In the genomic region with DNA sequence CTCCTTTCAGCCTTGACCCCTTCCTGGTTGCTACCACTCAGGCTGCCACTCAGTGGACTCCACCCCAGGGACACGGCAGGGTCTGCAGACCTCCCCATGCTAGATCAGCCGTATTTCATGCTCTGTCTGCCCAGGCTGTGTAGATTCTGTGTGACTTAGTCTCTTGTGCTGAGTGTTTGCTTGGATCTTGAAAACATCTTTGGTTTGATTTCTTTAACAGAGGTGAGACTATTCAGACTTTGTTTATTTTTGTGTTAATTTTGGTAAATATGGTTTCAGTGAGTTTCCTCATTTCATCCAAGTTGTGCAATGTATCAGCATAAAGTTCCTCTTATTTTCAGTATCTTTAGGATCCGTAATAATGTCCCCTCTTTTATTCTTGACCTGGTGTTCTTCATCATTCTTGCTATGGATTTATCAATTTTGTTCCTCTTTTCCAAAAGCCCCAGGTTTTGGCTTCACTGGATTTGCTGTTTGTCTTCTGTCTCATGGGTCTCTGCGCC, we compare ENCODE assay signal across 14 cellular contexts. TPM values are rescaled to one million over a fixed set of nuclear protein-coding genes. Genes with fewer than 3 reads are reported as not detected.
A peak's percentile ranks its signal among the peaks of the same experiment; 100 is the strongest.
DNase-seq lines count a peak whose midpoint lies in the region; ATAC-seq and TF ChIP-seq lines count a peak whose summit lies in the region.
"Had no signal": no experiment of that assay in that cellular context is flagged by ENCODE, and none has a peak within 500 bp of the region (broad histone marks: within the 10 kb centered on the region; RNA-seq: fewer than 3 reads in every experiment).

No MANE protein-coding gene starts in this region.

- ATAC-seq in T-helper 17 cell, result no peak
- ATAC-seq in GM18498 (IDR thresholded peaks at IDR 0.05; ENCODE audit: unreplicated experiment), result no peak
- ATAC-seq in CD8-positive, alpha-beta T cell, result no peak

- intact Hi-C loops in CD8-positive, alpha-beta T cell (cut with DNase I, micrococcal nuclease), result no loop called here

- no peaks in the 10 kb centered on the region for H3K9me3 ChIP-seq in T-helper 17 cell (ENCODE audit: control insufficient read depth, low read length, poor library complexity, severe bottlenecking)
- H3K9me3 ChIP-seq in CD8-positive, alpha-beta T cell (ENCODE audit: low read length), result no peaks in the 10 kb centered on the region
- H3K9me3 ChIP-seq: Caco-2 had no signal

- TF ChIP-seq CTCF in progenitor cell of endocrine pancreas (IDR thresholded peaks at IDR 0.05; ENCODE audit: unreplicated experiment), result no peak
- TF ChIP-seq CTCF in CD8-positive, alpha-beta T cell (IDR thresholded peaks at IDR 0.05), result no peak

- no peaks in the 10 kb centered on the region for H3K27me3 ChIP-seq in CD8-positive, alpha-beta T cell (ENCODE audit: insufficient read depth, low read length)

- no peak overlapping the region for H3K27ac ChIP-seq in CD8-positive, alpha-beta T cell (ENCODE audit: low read depth, low read length)

- H3K4me1 Mint-ChIP-seq in T-helper 17 cell, result peaks cover 6% of the 10 kb centered on the region
- H3K4me1 Mint-ChIP-seq in progenitor cell of endocrine pancreas (ENCODE audit: low read depth), result peaks cover 1% of the 10 kb centered on the region
- peaks cover 6% of the 10 kb centered on the region for H3K4me1 Mint-ChIP-seq in CD8-positive, alpha-beta T cell (ENCODE audit: low read depth)

- CTCF ChIA-PET in CD8-positive, alpha-beta T cell (lab: Charles Lee), result no interaction called here

- peaks cover 4% of the 10 kb centered on the region for H3K9me3 Mint-ChIP-seq in progenitor cell of endocrine pancreas (ENCODE audit: low read depth)
- no peaks in the 10 kb centered on the region for H3K9me3 Mint-ChIP-seq in CD8-positive, alpha-beta T cell

- peaks cover 10% of the 10 kb centered on the region for H3K4me1 ChIP-seq in CD8-positive, alpha-beta T cell (ENCODE audit: insufficient read depth, low read length)
- H3K4me1 ChIP-seq: Caco-2 had no signal

- DNase-seq in AML-193 (lab: John Stamatoyannopoulos, UW) (peak; percentile 21 to 51), CD1c-positive myeloid dendritic cell (ENCODE audit: extremely low spot score) (peak; percentile 58), T-helper 17 cell (no peak), progenitor cell of endocrine pancreas (ENCODE audit: low spot score, unreplicated experiment) (no peak), mucosa of gallbladder (ENCODE audit: low spot score) (no peak)
- no peak for DNase-seq in CD8-positive, alpha-beta T cell
- DNase-seq: Caco-2, HCEC 1CT, KG1, NCI-H1417, NCI-H2029 treated with DMSO at 0.1 percent for 48 hours, NCI-H510A, NCI-H82 had no signal

- H3K4me3 Mint-ChIP-seq in T-helper 17 cell, result peak overlapping the region; percentile 56
- H3K4me3 Mint-ChIP-seq in progenitor cell of endocrine pancreas (ENCODE audit: low read depth), result no peak overlapping the region
- H3K4me3 Mint-ChIP-seq in CD8-positive, alpha-beta T cell, result no peak overlapping the region

- H3K4me3 ChIP-seq in CD8-positive, alpha-beta T cell (ENCODE audit: low read depth, low read length), result no peak overlapping the region

- H3K36me3 ChIP-seq in CD8-positive, alpha-beta T cell (ENCODE audit: insufficient read depth, low read length), result no peaks in the 10 kb centered on the region

- H3K27ac Mint-ChIP-seq in T-helper 17 cell, result peak overlapping the region; percentile 49
- H3K27ac Mint-ChIP-seq in progenitor cell of endocrine pancreas, result peak overlapping the region; percentile 5
- no peak overlapping the region for H3K27ac Mint-ChIP-seq in CD8-positive, alpha-beta T cell

- POLR2A ChIA-PET in CD8-positive, alpha-beta T cell (lab: Charles Lee), result no interaction called here

- H3K36me3 Mint-ChIP-seq in T-helper 17 cell (ENCODE audit: low read depth) (no peaks in the 10 kb centered on the region), progenitor cell of endocrine pancreas (ENCODE audit: insufficient read depth) (peaks cover 10% of the 10 kb centered on the region)
- no peaks in the 10 kb centered on the region for H3K36me3 Mint-ChIP-seq in CD8-positive, alpha-beta T cell

- H3K27me3 Mint-ChIP-seq in T-helper 17 cell (peaks cover 9% of the 10 kb centered on the region), progenitor cell of endocrine pancreas (peaks cover 7% of the 10 kb centered on the region)
- no peaks in the 10 kb centered on the region for H3K27me3 Mint-ChIP-seq in CD8-positive, alpha-beta T cell (ENCODE audit: low read depth)

RNA-seq across cellular contexts. Expression of a gene that starts 21.2 kb away (rescaled TPM):
- total RNA-seq in T-helper 17 cell (10 to 100 TPM; 15.7 to 16.7 TPM), progenitor cell of endocrine pancreas (23.2 and 24.3 TPM in 2 replicates), mucosa of gallbladder (52.9 TPM)
- total RNA-seq in CD8-positive, alpha-beta T cell, result 10 to 100 TPM; 25.6 to 27.1 TPM

RNA-seq across cellular contexts. Expression of a gene that starts 43.9 kb away (rescaled TPM):
- total RNA-seq in T-helper 17 cell (1 to 10 TPM; 3.5 to 7.6 TPM), progenitor cell of endocrine pancreas (21.7 and 22.1 TPM in 2 replicates), mucosa of gallbladder (12.4 TPM)
- 1 to 10 TPM in 1 of 2 experiments, under 1 TPM in 1; 0.68 to 3.2 TPM for total RNA-seq in CD8-positive, alpha-beta T cell

Comparison
In these comparisons a context has a peak if more than half of its experiments do, and no peak if none do; other contexts are left out.
1. DNase-seq: peak in AML-193 (2 of 2) and CD1c-positive myeloid dendritic cell (single experiment); none in T-helper 17 cell (0 of 3), progenitor cell of endocrine pancreas (single experiment), mucosa of gallbladder (single experiment) and CD8-positive, alpha-beta T cell (0 of 7).